26 cellular contexts compared by ENCODE assay signal in genomic region chr20:57025666-57026065, GRCh38.
"Had no signal": no experiment of that assay in that cellular context is flagged by ENCODE, and none has a peak within 500 bp of the region (broad histone marks: within the 10 kb centered on the region; RNA-seq: fewer than 3 reads in every experiment).

No MANE protein-coding gene starts in this region.

- H3K4me1 Mint-ChIP-seq: activated CD4-positive, alpha-beta memory T cell treated with anti-CD3 and anti-CD28 coated beads, Interleukin-2, amount 10 ng/mL, durations not matched to agents 7 days and 5 days; activated CD4-positive, alpha-beta T cell treated with anti-CD3 and anti-CD28 coated beads for 36 hours; activated naive CD4-positive, alpha-beta T cell treated with anti-CD3 and anti-CD28 coated beads, Interleukin-2, amount 10 ng/mL, durations not matched to agents 7 days and 5 days; activated naive CD8-positive, alpha-beta T cell treated with anti-CD3 and anti-CD28 coated beads for 36 hours; activated T-helper 17 cell treated with anti-CD3 and anti-CD28 coated beads, Interleukin-2, amount 50 U/mL, for 72 hours; T-cell had no signal

- H3K4me3 Mint-ChIP-seq: activated CD4-positive, alpha-beta memory T cell treated with anti-CD3 and anti-CD28 coated beads, Interleukin-2, amount 10 ng/mL, durations not matched to agents 7 days and 5 days; activated CD4-positive, alpha-beta T cell treated with anti-CD3 and anti-CD28 coated beads for 36 hours; activated naive CD4-positive, alpha-beta T cell treated with anti-CD3 and anti-CD28 coated beads, Interleukin-2, amount 10 ng/mL, durations not matched to agents 7 days and 5 days; activated naive CD8-positive, alpha-beta T cell treated with anti-CD3 and anti-CD28 coated beads for 36 hours; activated T-helper 17 cell treated with anti-CD3 and anti-CD28 coated beads, Interleukin-2, amount 50 U/mL, for 72 hours; T-cell had no signal

- DNase-seq: activated CD4-positive, alpha-beta memory T cell treated with anti-CD3 and anti-CD28 coated beads, Interleukin-2, amount 10 ng/mL, durations not matched to agents 7 days and 5 days; activated CD4-positive, alpha-beta T cell treated with anti-CD3 and anti-CD28 coated beads for 36 hours; activated CD4-positive, alpha-beta T cell treated with anti-CD3 and anti-CD28 coated beads, Interleukin-2, amount 50 U/mL, for 1 hour; activated CD4-positive, CD25-positive, alpha-beta regulatory T cell; activated gamma-delta T cell treated with Interleukin-2 at 50 U/mL for 16 hours; activated naive CD4-positive, alpha-beta T cell treated with anti-CD3 and anti-CD28 coated beads, Interleukin-2, amount 10 ng/mL, durations not matched to agents 7 days and 5 days; activated naive CD8-positive, alpha-beta T cell treated with anti-CD3 and anti-CD28 coated beads for 36 hours; activated T-cell treated with anti-CD3 and anti-CD28 coated beads for 4 hours; activated T-cell treated with anti-CD3 and anti-CD28 coated beads, Interleukin-2, amount 50 U/mL, for 48 hours; MG63; MV-4-11; NCI-H1092 treated with DMSO at 0.1 percent for 48 hours; NCI-H1417 treated with DMSO at 0.1 percent for 48 hours; NCI-H1694; NCI-H2029; NCI-H510A; NCI-H69; NK-92 treated with Interleukin-12 subunit alpha and Interleukin-12 subunit beta, amount 100 ng/mL, for 24 hours; Peyer's patch; SHP77; T-cell; T-helper 2 cell; T1000 had no signal

- H3K27me3 ChIP-seq: MG63, Peyer's patch had no signal

- H3K27ac ChIP-seq: Peyer's patch, SK-N-MC, VCaP had no signal

- H3K36me3 Mint-ChIP-seq: activated naive CD4-positive, alpha-beta T cell treated with anti-CD3 and anti-CD28 coated beads, Interleukin-2, amount 10 ng/mL, durations not matched to agents 7 days and 5 days; activated naive CD8-positive, alpha-beta T cell treated with anti-CD3 and anti-CD28 coated beads for 36 hours; T-cell had no signal

- H3K36me3 ChIP-seq: MG63, Peyer's patch had no signal

- H3K4me3 ChIP-seq: MG63, Peyer's patch, SK-N-MC had no signal

- H3K27me3 Mint-ChIP-seq: activated CD4-positive, alpha-beta memory T cell treated with anti-CD3 and anti-CD28 coated beads, Interleukin-2, amount 10 ng/mL, durations not matched to agents 7 days and 5 days had no signal

- H3K27ac Mint-ChIP-seq: activated CD4-positive, alpha-beta memory T cell treated with anti-CD3 and anti-CD28 coated beads, Interleukin-2, amount 10 ng/mL, durations not matched to agents 7 days and 5 days; activated CD4-positive, alpha-beta T cell treated with anti-CD3 and anti-CD28 coated beads for 36 hours; activated naive CD4-positive, alpha-beta T cell treated with anti-CD3 and anti-CD28 coated beads, Interleukin-2, amount 10 ng/mL, durations not matched to agents 7 days and 5 days; activated naive CD8-positive, alpha-beta T cell treated with anti-CD3 and anti-CD28 coated beads for 36 hours; activated T-helper 17 cell treated with anti-CD3 and anti-CD28 coated beads, Interleukin-2, amount 50 U/mL, for 72 hours; T-cell had no signal

- H3K4me1 ChIP-seq: Peyer's patch had no signal

- H3K9me3 ChIP-seq: MG63, Peyer's patch had no signal

- H3K9me3 Mint-ChIP-seq: activated CD4-positive, alpha-beta memory T cell treated with anti-CD3 and anti-CD28 coated beads, Interleukin-2, amount 10 ng/mL, durations not matched to agents 7 days and 5 days; activated naive CD4-positive, alpha-beta T cell treated with anti-CD3 and anti-CD28 coated beads, Interleukin-2, amount 10 ng/mL, durations not matched to agents 7 days and 5 days; activated naive CD8-positive, alpha-beta T cell treated with anti-CD3 and anti-CD28 coated beads for 36 hours; activated T-helper 17 cell treated with anti-CD3 and anti-CD28 coated beads, Interleukin-2, amount 50 U/mL, for 72 hours; T-cell had no signal
